In the genomic region with DNA sequence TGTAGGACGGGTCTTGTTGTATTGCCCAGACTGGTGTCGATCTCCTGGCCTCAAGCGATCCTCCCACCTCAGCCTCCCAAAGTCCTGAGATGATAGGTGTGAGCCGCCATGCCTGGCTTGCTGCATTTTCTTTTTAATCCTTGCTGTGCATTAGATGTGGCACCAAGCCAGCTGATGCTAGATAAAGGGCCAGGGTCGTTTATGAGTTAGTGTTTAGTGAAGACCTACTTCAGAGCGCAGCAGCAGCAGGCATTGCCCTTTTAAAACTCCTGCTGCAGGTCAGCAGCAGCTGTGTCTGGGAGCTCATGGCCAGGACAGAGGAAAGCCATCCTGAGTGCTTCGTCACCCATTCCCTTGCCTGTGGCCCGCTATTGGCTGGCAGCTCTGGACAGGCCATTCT, we compare ENCODE assay signal across 22 cellular contexts.
DNase-seq lines count a peak whose midpoint lies in the region; TF ChIP-seq lines count a peak whose summit lies in the region.
"Had no signal": no experiment of that assay in that cellular context is flagged by ENCODE, and none has a peak within 500 bp of the region (broad histone marks: within the 10 kb centered on the region; RNA-seq: fewer than 3 reads in every experiment).

No MANE protein-coding gene starts in this region.

- H3K4me2 ChIP-seq in smooth muscle cell, result peak overlapping the region; percentile 12
- H3K4me2 ChIP-seq: PC-9 had no signal

- H2AFZ ChIP-seq in smooth muscle cell (ENCODE audit: low read depth), result no peak overlapping the region
- H2AFZ ChIP-seq: PC-9 had no signal

- no peaks in the 10 kb centered on the region for H3K9me3 ChIP-seq in smooth muscle cell (replicated peaks; ENCODE audit: low read depth)
- H3K9me3 ChIP-seq: right lobe of liver, SJCRH30, transverse colon had no signal

- TF ChIP-seq CTCF in smooth muscle cell (IDR thresholded peaks at IDR 0.05; ENCODE audit: borderline replicate concordance, insufficient read depth, poor library complexity, severe bottlenecking) (no peak), GM13977 (IDR thresholded peaks at IDR 0.05; ENCODE audit: extremely low read depth, insufficient read depth, missing control alignments) (no peak)

- peaks cover 48% of the 10 kb centered on the region for H3K4me1 ChIP-seq in smooth muscle cell (ENCODE audit: low read depth)
- H3K4me1 ChIP-seq: right lobe of liver had no signal

- no peaks in the 10 kb centered on the region for H3K36me3 ChIP-seq in smooth muscle cell (ENCODE audit: low read depth)
- H3K36me3 ChIP-seq: right lobe of liver, SJCRH30, transverse colon had no signal

- DNase-seq in NCI-H1417 (lab: John Stamatoyannopoulos, UW) (peak in 2 of 3 experiments; percentile 30 to 57), NCI-H1417 treated with DMSO at 0.1 percent for 48 hours (lab: John Stamatoyannopoulos, UW) (no peak), NCI-H345 treated with DMSO at 0.1 percent for 48 hours (lab: John Stamatoyannopoulos, UW; ENCODE audit: unreplicated experiment) (peak; percentile 23), caudate nucleus (lab: John Stamatoyannopoulos, UW) (no peak), smooth muscle cell (lab: John Stamatoyannopoulos, UW; ENCODE audit: unreplicated experiment) (no peak), NCI-H187 (lab: John Stamatoyannopoulos, UW) (no peak), GM13977 (ENCODE audit: low spot score) (no peak)
- no peak for DNase-seq in stimulated activated CD4-positive, alpha-beta T cell treated with anti-CD3 and anti-CD28 coated beads, Interleukin-4, amount 100 ng/mL, for 24 hours
- DNase-seq: activated CD4-positive, alpha-beta T cell treated with anti-CD3 and anti-CD28 coated beads, Interleukin-2, amount 50 U/mL, for 48 hours; activated naive CD4-positive, alpha-beta T cell treated with anti-CD3 and anti-CD28 coated beads, Interleukin-2, amount 50 U/mL, for 16 hours; activated T-cell treated with anti-CD3 and anti-CD28 coated beads, Interleukin-2, amount 50 U/mL, for 1 hour; H9; head of caudate nucleus; NCI-H1694; PC-9; right lobe of liver; SJCRH30; stimulated activated naive B cell treated with anti-CD40 and anti-IgM and Interleukin-4, amounts not matched to agents 10 μg/mL and 1 μg/mL and 100 μg/mL, for 72 hours; T-helper 2 cell; transverse colon had no signal

- H3F3A ChIP-seq in smooth muscle cell (ENCODE audit: low read depth), result peaks cover 26% of the 10 kb centered on the region

- no peaks in the 10 kb centered on the region for H4K20me1 ChIP-seq in smooth muscle cell (ENCODE audit: low read depth)

- peaks cover 28% of the 10 kb centered on the region for H3K79me2 ChIP-seq in smooth muscle cell (ENCODE audit: low read depth)

- WGBS in smooth muscle cell (ENCODE audit: low lambda C conversion rate), result 70% methylated on average over 7 of the region's 8 CpGs

- in situ Hi-C loops in GM13977 (cut with MboI; ENCODE audit: low pct_unique_long_range_greater_than_20kb, low sequenced_read_pairs, unreplicated experiment), result no loop called here

- H3K4me3 ChIP-seq in smooth muscle cell, result no peak overlapping the region
- H3K4me3 ChIP-seq: lung, PC-9, right lobe of liver, SJCRH30, transverse colon had no signal

- H3K27ac ChIP-seq in caudate nucleus (ENCODE audit: low read depth, low read length) (peak overlapping the region; percentile 74), smooth muscle cell (ENCODE audit: low read depth) (peak overlapping the region; percentile 74)
- H3K27ac ChIP-seq: PC-9, right lobe of liver, SJCRH30, transverse colon, VCaP had no signal

- H3K9ac ChIP-seq in smooth muscle cell (ENCODE audit: low read depth), result no peak overlapping the region

- H3K27me3 ChIP-seq in smooth muscle cell (ENCODE audit: low read depth), result no peaks in the 10 kb centered on the region
- H3K27me3 ChIP-seq: right lobe of liver, SJCRH30, transverse colon had no signal

Comparison
In these comparisons a context has a peak if more than half of its experiments do, and no peak if none do; other contexts are left out.
1. DNase-seq: peak in NCI-H1417 (2 of 3) and NCI-H345 treated with DMSO at 0.1 percent for 48 hours (single experiment); none in NCI-H1417 treated with DMSO at 0.1 percent for 48 hours (single experiment), caudate nucleus (0 of 61), smooth muscle cell (single experiment), stimulated activated CD4-positive, alpha-beta T cell treated with anti-CD3 and anti-CD28 coated beads, Interleukin-4, amount 100 ng/mL, for 24 hours (single experiment), NCI-H187 (0 of 2) and GM13977 (single experiment).